ENCODE assay signal across 1 cellular context in the genomic region with DNA sequence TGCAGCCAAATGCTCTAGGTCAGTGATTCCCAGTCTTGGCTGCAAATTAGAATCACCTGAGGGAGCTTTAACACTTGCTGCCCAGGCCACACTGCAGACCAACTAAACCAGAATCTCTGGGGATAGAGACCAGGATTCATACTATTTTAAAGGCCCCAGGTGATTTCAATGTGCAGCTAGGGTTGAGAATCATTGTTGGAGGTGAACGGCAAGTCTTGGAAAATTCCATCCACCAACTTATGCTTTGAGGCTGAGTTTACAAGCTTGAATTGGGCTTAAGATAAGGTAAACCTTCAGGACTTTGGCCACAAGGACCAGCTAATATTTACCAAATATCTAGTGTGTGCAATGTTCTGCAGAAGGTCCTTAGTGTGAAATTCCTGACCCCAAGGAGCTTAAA.
TF ChIP-seq lines count a peak whose summit lies in the region.

No MANE protein-coding gene starts in this region.

TF ChIP-seq in H1, 55 proteins besides CTCF, POLR2A, EP300 and RAD21:
- TF ChIP-seq CBX5 (IDR thresholded peaks at IDR 0.05; ENCODE audit: low read depth, low read length) (no peak), PHF8 (conservative IDR thresholded peaks at IDR 0.05; ENCODE audit: low read depth, low read length) (no peak), HDAC6 (IDR thresholded peaks at IDR 0.05; ENCODE audit: low read depth, low read length) (no peak), EGR1 (IDR thresholded peaks at IDR 0.05; ENCODE audit: borderline replicate concordance, low read depth, low read length) (no peak), SIN3A (conservative IDR thresholded peaks at IDR 0.05 in 1 of 2, IDR thresholded peaks at IDR 0.05 in 1 of 2; ENCODE audit: low read depth in 1 of 2, low read length in 2 of 2) (no peak), SP1 (IDR thresholded peaks at IDR 0.05; ENCODE audit: low read depth, low read length) (no peak), TAF1 (IDR thresholded peaks at IDR 0.05; ENCODE audit: low read depth, low read length) (no peak), CHD2 (IDR thresholded peaks at IDR 0.05; ENCODE audit: low read length) (no peak), JUND (IDR thresholded peaks at IDR 0.05; ENCODE audit: low read length) (no peak), FOSL1 (IDR thresholded peaks at IDR 0.05; ENCODE audit: insufficient read depth, low read depth, low read length) (no peak), TBP (IDR thresholded peaks at IDR 0.05; ENCODE audit: low read depth, low read length) (no peak), TEAD4 (IDR thresholded peaks at IDR 0.05; ENCODE audit: low read depth, low read length) (no peak), RFX5 (IDR thresholded peaks at IDR 0.05; ENCODE audit: borderline replicate concordance, low read depth, low read length) (no peak), SP4 (IDR thresholded peaks at IDR 0.05; ENCODE audit: low read length) (no peak), GABPA (IDR thresholded peaks at IDR 0.05; ENCODE audit: borderline replicate concordance, insufficient read depth, low read length) (no peak)
- TF ChIP-seq, protein P1, sequence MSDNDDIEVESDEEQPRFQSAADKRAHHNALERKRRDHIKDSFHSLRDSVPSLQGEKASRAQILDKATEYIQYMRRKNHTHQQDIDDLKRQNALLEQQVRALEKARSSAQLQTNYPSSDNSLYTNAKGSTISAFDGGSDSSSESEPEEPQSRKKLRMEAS (IDR thresholded peaks at IDR 0.05), result no peak
